17 cellular contexts compared by ENCODE assay signal in the genomic region with DNA sequence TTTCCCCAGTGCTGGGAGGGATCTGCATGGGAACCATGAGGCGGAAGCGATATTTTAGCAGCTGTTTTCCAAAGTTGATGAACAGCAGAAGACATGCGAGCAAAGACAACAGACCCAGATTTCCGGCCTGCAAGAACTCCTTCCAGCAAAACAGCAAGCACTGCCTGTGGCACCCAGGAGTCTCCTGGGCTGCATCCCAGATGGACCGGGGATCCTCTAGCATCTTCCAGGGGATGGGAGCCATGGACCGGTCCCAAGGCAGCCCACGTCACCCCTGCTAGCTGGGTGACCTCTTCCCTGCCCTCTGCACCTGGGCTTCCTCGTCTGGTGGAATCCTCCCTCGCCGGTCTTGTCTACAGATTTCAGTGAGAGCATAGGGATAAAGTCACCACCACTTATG.
A peak's percentile ranks its signal among the peaks of the same experiment; 100 is the strongest.
DNase-seq lines count a peak whose midpoint lies in the region; ATAC-seq and TF ChIP-seq lines count a peak whose summit lies in the region.
"Had no signal": no experiment of that assay in that cellular context is flagged by ENCODE, and none has a peak within 500 bp of the region (broad histone marks: within the 10 kb centered on the region; RNA-seq: fewer than 3 reads in every experiment).

No MANE protein-coding gene starts in this region.

- H3K4me3 Mint-ChIP-seq in endothelial cell (ENCODE audit: unreplicated experiment) (no peak overlapping the region), nephron (no peak overlapping the region)

- H3K4me1 Mint-ChIP-seq in endothelial cell (ENCODE audit: unreplicated experiment) (peaks cover 19% of the 10 kb centered on the region), nephron (peaks cover 26% of the 10 kb centered on the region)

- TF ChIP-seq CTCF in heart right ventricle (IDR thresholded peaks at IDR 0.05) (no peak), endothelial cell (IDR thresholded peaks at IDR 0.05; ENCODE audit: unreplicated experiment) (no peak), nephron (IDR thresholded peaks at IDR 0.05; ENCODE audit: unreplicated experiment in 3 of 3) (no peak), GM10266 (IDR thresholded peaks at IDR 0.05; ENCODE audit: control insufficient read depth, insufficient read depth, low read depth, missing control alignments) (no peak)

- H3K9me3 Mint-ChIP-seq in endothelial cell (ENCODE audit: unreplicated experiment): no peaks in the 10 kb centered on the region
- H3K9me3 Mint-ChIP-seq in nephron: no peaks in the 10 kb centered on the region

- peaks cover 0 to 38% (median 28%) of the 10 kb centered on the region in 9 donors for H3K4me1 ChIP-seq in heart right ventricle
- H3K4me1 ChIP-seq: A549 had no signal

- peak overlapping the region in 8 of 10 donors; percentile 20 to 79 (median 70) for H3K27ac ChIP-seq in heart right ventricle
- H3K27ac ChIP-seq: A549, C4-2B had no signal

- no peaks in the 10 kb centered on the region for H3K36me3 ChIP-seq in heart right ventricle

- DNase-seq in heart right ventricle (peak in 1 of 2 donors; percentile 35), left cardiac atrium (no peak), endothelial cell (ENCODE audit: low spot score) (no peak), SHP77 treated with DMSO at 0.1 percent for 48 hours (lab: John Stamatoyannopoulos, UW) (no peak), NCI-H128 (lab: John Stamatoyannopoulos, UW; ENCODE audit: unreplicated experiment) (no peak), GM10266 (ENCODE audit: extremely low spot score) (no peak)
- DNase-seq: DMS 273 treated with DMSO at 0.1 percent for 48 hours, GDM1, GOT3, KG1, NCI-H1436 treated with DMSO at 0.1 percent for 48 hours, NCI-H226, NCI-H524 treated with DMSO at 0.1 percent for 48 hours had no signal

- peaks cover 0 to 24% (median 6%) of the 10 kb centered on the region in 7 donors for H3K27me3 ChIP-seq in heart right ventricle

- WGBS in heart right ventricle, 2 donors: 49 to 51% methylated on average over 10 of the region's 10 CpGs

- H3K27ac Mint-ChIP-seq in endothelial cell (ENCODE audit: unreplicated experiment) (peak overlapping the region; percentile 18), nephron (peak overlapping the region in 2 of 3 experiments; percentile 26 to 30)

- no peak overlapping the region for H3K4me3 ChIP-seq in heart right ventricle
- H3K4me3 ChIP-seq: A549 had no signal

- H3K36me3 Mint-ChIP-seq in endothelial cell (ENCODE audit: low read depth, unreplicated experiment): no peaks in the 10 kb centered on the region
- H3K36me3 Mint-ChIP-seq in nephron (ENCODE audit: low read depth): no peaks in the 10 kb centered on the region

- no peaks in the 10 kb centered on the region for H3K9me3 ChIP-seq in heart right ventricle
- H3K9me3 ChIP-seq: A549 had no signal

- ATAC-seq in heart right ventricle: peak in 5 of 8 donors; percentile 10 to 40 (median 26)
- no peak for ATAC-seq in left cardiac atrium
- ATAC-seq: A549, HepG2 had no signal

- H3K27me3 Mint-ChIP-seq in endothelial cell (ENCODE audit: unreplicated experiment) (peaks cover 10% of the 10 kb centered on the region), nephron (ENCODE audit: low read depth) (peaks cover 83% of the 10 kb centered on the region)

- intact Hi-C loops in heart right ventricle (cut with DNase I): no loop called here
- intact Hi-C loops in left cardiac atrium (cut with DNase I): no loop called here

Comparison
In these comparisons a context has a peak if more than half of its experiments do, and no peak if none do; other contexts are left out.
1. ATAC-seq: peak in heart right ventricle (5 of 8); none in left cardiac atrium (0 of 2).